ENCODE assay signal across 1 cellular context in genomic region chr9:97990259-97990658, GRCh38.
TF ChIP-seq lines count a peak whose summit lies in the region.

No MANE protein-coding gene starts in this region.

TF ChIP-seq in GM12878, 131 proteins besides CTCF, POLR2A, EP300 and RAD21 (continued from another document):
- TF ChIP-seq PRDM15 (CRISPR knock-in tag; IDR thresholded peaks at IDR 0.05) (no peak), HDGF (IDR thresholded peaks at IDR 0.05) (no peak), JUNB (IDR thresholded peaks at IDR 0.05) (no peak), MYB (IDR thresholded peaks at IDR 0.05; ENCODE audit: borderline replicate concordance, low read depth, low read length) (no peak), DPF2 (IDR thresholded peaks at IDR 0.05) (no peak), ETV6 (conservative IDR thresholded peaks at IDR 0.05 in 1 of 2, IDR thresholded peaks at IDR 0.05 in 1 of 2; ENCODE audit: borderline replicate concordance in 1 of 2, low read depth in 1 of 2) (no peak), MXI1 (IDR thresholded peaks at IDR 0.05; ENCODE audit: low read depth, low read length) (no peak), SRF (IDR thresholded peaks at IDR 0.05; ENCODE audit: low read depth in 2 of 2, low read length in 2 of 2) (no peak), SREBF2 (IDR thresholded peaks at IDR 0.05; ENCODE audit: low read length) (no peak), TCF7 (IDR thresholded peaks at IDR 0.05; ENCODE audit: borderline replicate concordance) (no peak), CBX5 (IDR thresholded peaks at IDR 0.05; ENCODE audit: low read depth) (no peak), SMAD5 (IDR thresholded peaks at IDR 0.05; ENCODE audit: low read depth) (no peak)
- TF ChIP-seq, protein P1, sequence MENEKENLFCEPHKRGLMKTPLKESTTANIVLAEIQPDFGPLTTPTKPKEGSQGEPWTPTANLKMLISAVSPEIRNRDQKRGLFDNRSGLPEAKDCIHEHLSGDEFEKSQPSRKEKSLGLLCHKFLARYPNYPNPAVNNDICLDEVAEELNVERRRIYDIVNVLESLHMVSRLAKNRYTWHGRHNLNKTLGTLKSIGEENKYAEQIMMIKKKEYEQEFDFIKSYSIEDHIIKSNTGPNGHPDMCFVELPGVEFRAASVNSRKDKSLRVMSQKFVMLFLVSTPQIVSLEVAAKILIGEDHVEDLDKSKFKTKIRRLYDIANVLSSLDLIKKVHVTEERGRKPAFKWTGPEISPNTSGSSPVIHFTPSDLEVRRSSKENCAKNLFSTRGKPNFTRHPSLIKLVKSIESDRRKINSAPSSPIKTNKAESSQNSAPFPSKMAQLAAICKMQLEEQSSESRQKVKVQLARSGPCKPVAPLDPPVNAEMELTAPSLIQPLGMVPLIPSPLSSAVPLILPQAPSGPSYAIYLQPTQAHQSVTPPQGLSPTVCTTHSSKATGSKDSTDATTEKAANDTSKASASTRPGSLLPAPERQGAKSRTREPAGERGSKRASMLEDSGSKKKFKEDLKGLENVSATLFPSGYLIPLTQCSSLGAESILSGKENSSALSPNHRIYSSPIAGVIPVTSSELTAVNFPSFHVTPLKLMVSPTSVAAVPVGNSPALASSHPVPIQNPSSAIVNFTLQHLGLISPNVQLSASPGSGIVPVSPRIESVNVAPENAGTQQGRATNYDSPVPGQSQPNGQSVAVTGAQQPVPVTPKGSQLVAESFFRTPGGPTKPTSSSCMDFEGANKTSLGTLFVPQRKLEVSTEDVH (IDR thresholded peaks at IDR 0.05; ENCODE audit: low read depth, partially characterized antibody) = no peak
